14 cellular contexts compared by ENCODE assay signal in genomic region chr3:112745567-112746248, GRCh38.
"Had no signal": no experiment of that assay in that cellular context is flagged by ENCODE, and none has a peak within 500 bp of the region (broad histone marks: within the 10 kb centered on the region; RNA-seq: fewer than 3 reads in every experiment).

No MANE protein-coding gene starts in this region.

- H3K9me3 ChIP-seq: ovary, thyroid gland had no signal

- H3K36me3 ChIP-seq: neural progenitor cell, ovary, thyroid gland had no signal

- H3K27me3 Mint-ChIP-seq: activated naive CD4-positive, alpha-beta T cell treated with anti-CD3 and anti-CD28 coated beads, Interleukin-2, amount 10 ng/mL, durations not matched to agents 7 days and 5 days; effector memory CD8-positive, alpha-beta T cell; naive B cell; T-cell had no signal

- H3K36me3 Mint-ChIP-seq: naive B cell, neural progenitor cell, T-cell had no signal

- FAIRE-seq: urothelium cell line had no signal

- ATAC-seq: activated CD8-positive, alpha-beta T cell treated with anti-CD3 and anti-CD28 coated beads, Interleukin-2, amount 10 ng/mL, durations not matched to agents 7 days and 5 days; effector memory CD8-positive, alpha-beta T cell; sciatic nerve; T-cell had no signal

- H3K9ac ChIP-seq: neural progenitor cell had no signal

- H3K4me3 Mint-ChIP-seq: activated CD8-positive, alpha-beta T cell treated with anti-CD3 and anti-CD28 coated beads, Interleukin-2, amount 10 ng/mL, durations not matched to agents 7 days and 5 days; activated naive CD4-positive, alpha-beta T cell treated with anti-CD3 and anti-CD28 coated beads, Interleukin-2, amount 10 ng/mL, durations not matched to agents 7 days and 5 days; effector memory CD8-positive, alpha-beta T cell; naive B cell; neural progenitor cell; T-cell had no signal

- DNase-seq: activated CD8-positive, alpha-beta memory T cell treated with anti-CD3 and anti-CD28 coated beads, Interleukin-2, amount 50 U/mL, for 4 hours; activated CD8-positive, alpha-beta T cell treated with anti-CD3 and anti-CD28 coated beads, Interleukin-2, amount 10 ng/mL, durations not matched to agents 7 days and 5 days; activated naive CD4-positive, alpha-beta T cell treated with anti-CD3 and anti-CD28 coated beads, Interleukin-2, amount 10 ng/mL, durations not matched to agents 7 days and 5 days; dermis blood vessel endothelial cell; effector memory CD8-positive, alpha-beta T cell; naive B cell; ovary; T-cell; T1000; thyroid gland had no signal

- H3K9me3 Mint-ChIP-seq: activated naive CD4-positive, alpha-beta T cell treated with anti-CD3 and anti-CD28 coated beads, Interleukin-2, amount 10 ng/mL, durations not matched to agents 7 days and 5 days; effector memory CD8-positive, alpha-beta T cell; T-cell had no signal

- H3K4me2 ChIP-seq: neural progenitor cell had no signal

- H3K27me3 ChIP-seq: neural progenitor cell, ovary, thyroid gland had no signal

- H3K27ac Mint-ChIP-seq: activated CD8-positive, alpha-beta T cell treated with anti-CD3 and anti-CD28 coated beads, Interleukin-2, amount 10 ng/mL, durations not matched to agents 7 days and 5 days; activated naive CD4-positive, alpha-beta T cell treated with anti-CD3 and anti-CD28 coated beads, Interleukin-2, amount 10 ng/mL, durations not matched to agents 7 days and 5 days; effector memory CD8-positive, alpha-beta T cell; naive B cell; T-cell had no signal

- H3K4me1 ChIP-seq: thyroid gland had no signal

- H3K4me3 ChIP-seq: lung, neural progenitor cell, ovary, thyroid gland had no signal

- H3K27ac ChIP-seq: neural progenitor cell, ovary, thyroid gland had no signal
